In genomic region chr1:22055463-22055862, GRCh38 we compare ENCODE assay signal across 12 cellular contexts. TPM values are rescaled to one million over a fixed set of nuclear protein-coding genes. Genes with fewer than 3 reads are reported as not detected.
DNase-seq lines count a peak whose midpoint lies in the region; ATAC-seq and TF ChIP-seq lines count a peak whose summit lies in the region.
"Had no signal": no experiment of that assay in that cellular context is flagged by ENCODE, and none has a peak within 500 bp of the region (broad histone marks: within the 10 kb centered on the region; RNA-seq: fewer than 3 reads in every experiment).

No MANE protein-coding gene starts in this region.

- peaks cover 53% of the 10 kb centered on the region for H3K36me3 Mint-ChIP-seq in activated naive CD4-positive, alpha-beta T cell treated with anti-CD3 and anti-CD28 coated beads, Interleukin-2, amount 10 ng/mL, durations not matched to agents 7 days and 5 days

- H3K36me3 ChIP-seq in lower lobe of right lung: peaks cover 17% of the 10 kb centered on the region
- H3K36me3 ChIP-seq: thyroid gland had no signal

- CTCF ChIA-PET in activated naive CD4-positive, alpha-beta T cell treated with anti-CD3 and anti-CD28 coated beads, Interleukin-2, amount 10 ng/mL, durations not matched to agents 7 days and 5 days (lab: Charles Lee): interaction anchor here (0.7 to 1.9 kb wide), 2 partner anchors 31 to 39 kb away, joined by 3 to 10 read pairs; no protein-coding TSS in a partner anchor

- peak overlapping the region; percentile 6 for H3K4me3 ChIP-seq in lower lobe of right lung
- H3K4me3 ChIP-seq: SJSA1, thyroid gland had no signal

- H3K9me3 ChIP-seq in lower lobe of right lung: no peaks in the 10 kb centered on the region
- H3K9me3 ChIP-seq: SJSA1, thyroid gland had no signal

- no peaks in the 10 kb centered on the region for H3K9me3 Mint-ChIP-seq in activated naive CD4-positive, alpha-beta T cell treated with anti-CD3 and anti-CD28 coated beads, Interleukin-2, amount 10 ng/mL, durations not matched to agents 7 days and 5 days
- no peaks in the 10 kb centered on the region for H3K9me3 Mint-ChIP-seq in stimulated activated naive CD8-positive, alpha-beta T cell treated with anti-CD3 and anti-CD28 coated beads, Interleukin-15, amount 100 ng/mL, for 72 hours

- no peaks in the 10 kb centered on the region for H3K27me3 ChIP-seq in lower lobe of right lung (ENCODE audit: low read depth)
- H3K27me3 ChIP-seq: SJSA1, thyroid gland had no signal

- peaks cover 67% of the 10 kb centered on the region for H3K4me1 ChIP-seq in lower lobe of right lung

- DNase-seq in activated naive CD4-positive, alpha-beta T cell treated with anti-CD3 and anti-CD28 coated beads, Interleukin-2, amount 10 ng/mL, durations not matched to agents 7 days and 5 days: no peak
- no peak for DNase-seq in activated naive CD4-positive, alpha-beta T cell treated with Interleukin-2 at 50 U/mL for 16 hours
- peak; percentile 47 for DNase-seq in activated CD8-positive, alpha-beta memory T cell treated with anti-CD3 and anti-CD28 coated beads, Interleukin-2, amount 50 U/mL, for 48 hours
- DNase-seq in lower lobe of right lung (no peak), T1000 (lab: John Stamatoyannopoulos, UW) (no peak), Ammon's horn (ENCODE audit: low spot score) (no peak), NCI-H2081 treated with DMSO at 0.1 percent for 48 hours (lab: John Stamatoyannopoulos, UW) (no peak)
- no peak for DNase-seq in stimulated activated naive CD8-positive, alpha-beta T cell treated with anti-CD3 and anti-CD28 coated beads, Interleukin-15, amount 100 ng/mL, for 72 hours
- DNase-seq: NCI-H2081, thyroid gland had no signal

- intact Hi-C loops in lower lobe of right lung (cut with DNase I): no loop called here

- TF ChIP-seq CTCF in lower lobe of right lung (IDR thresholded peaks at IDR 0.05): no peak

- peak overlapping the region; percentile 74 for H3K27ac Mint-ChIP-seq in activated naive CD4-positive, alpha-beta T cell treated with anti-CD3 and anti-CD28 coated beads, Interleukin-2, amount 10 ng/mL, durations not matched to agents 7 days and 5 days
- peak overlapping the region; percentile 54 to 61 for H3K27ac Mint-ChIP-seq in stimulated activated naive CD8-positive, alpha-beta T cell treated with anti-CD3 and anti-CD28 coated beads, Interleukin-15, amount 100 ng/mL, for 72 hours

- H3K4me1 Mint-ChIP-seq in activated naive CD4-positive, alpha-beta T cell treated with anti-CD3 and anti-CD28 coated beads, Interleukin-2, amount 10 ng/mL, durations not matched to agents 7 days and 5 days: peaks cover 71% of the 10 kb centered on the region
- H3K4me1 Mint-ChIP-seq in stimulated activated naive CD8-positive, alpha-beta T cell treated with anti-CD3 and anti-CD28 coated beads, Interleukin-15, amount 100 ng/mL, for 72 hours: peaks cover 75% of the 10 kb centered on the region

- no peak for ATAC-seq in lower lobe of right lung
- no peak for ATAC-seq in stimulated activated naive CD8-positive, alpha-beta T cell treated with anti-CD3 and anti-CD28 coated beads, Interleukin-15, amount 100 ng/mL, for 72 hours

- peak overlapping the region; percentile 57 for H3K4me3 Mint-ChIP-seq in activated naive CD4-positive, alpha-beta T cell treated with anti-CD3 and anti-CD28 coated beads, Interleukin-2, amount 10 ng/mL, durations not matched to agents 7 days and 5 days
- H3K4me3 Mint-ChIP-seq in stimulated activated naive CD8-positive, alpha-beta T cell treated with anti-CD3 and anti-CD28 coated beads, Interleukin-15, amount 100 ng/mL, for 72 hours: peak overlapping the region; percentile 75 to 78

- no peak overlapping the region for H3K27ac ChIP-seq in lower lobe of right lung
- H3K27ac ChIP-seq: SJSA1, thyroid gland had no signal

- H3K27me3 Mint-ChIP-seq in activated naive CD4-positive, alpha-beta T cell treated with anti-CD3 and anti-CD28 coated beads, Interleukin-2, amount 10 ng/mL, durations not matched to agents 7 days and 5 days: peaks cover 4% of the 10 kb centered on the region
- H3K27me3 Mint-ChIP-seq in stimulated activated naive CD8-positive, alpha-beta T cell treated with anti-CD3 and anti-CD28 coated beads, Interleukin-15, amount 100 ng/mL, for 72 hours: no peaks in the 10 kb centered on the region

RNA-seq across cellular contexts. Expression of gene CDC42, which starts 3.0 kb away (rescaled TPM):
- total RNA-seq in lower lobe of right lung: 255 TPM

RNA-seq across cellular contexts. Expression of gene CELA3A, which starts 54.0 kb away (rescaled TPM):
- not detected for total RNA-seq in lower lobe of right lung
- total RNA-seq: lower leg skin, SJSA1, thyroid gland had no signal
